ENCODE assay signal across 23 cellular contexts in the genomic region with DNA sequence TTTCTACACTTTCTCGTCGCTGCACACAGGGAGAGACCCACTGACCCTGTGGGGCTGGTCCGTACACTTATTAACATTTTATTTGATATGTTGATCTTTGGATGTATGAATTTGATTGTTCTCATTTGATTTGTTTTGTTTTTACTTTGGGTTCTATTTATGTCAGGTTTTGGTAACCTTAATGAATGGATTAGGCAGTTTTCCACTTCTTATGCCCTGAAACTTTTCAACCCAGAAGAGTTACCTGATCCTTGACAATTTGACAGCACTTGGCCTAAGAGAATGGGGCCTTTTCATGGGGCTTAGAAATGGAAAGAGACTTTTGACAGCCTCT. TPM values are rescaled to one million over a fixed set of nuclear protein-coding genes. Genes with fewer than 3 reads are reported as not detected.
A peak's percentile ranks its signal among the peaks of the same experiment; 100 is the strongest.
DNase-seq lines count a peak whose midpoint lies in the region; ATAC-seq, FAIRE-seq and TF ChIP-seq lines count a peak whose summit lies in the region.
"Had no signal": no experiment of that assay in that cellular context is flagged by ENCODE, and none has a peak within 500 bp of the region (broad histone marks: within the 10 kb centered on the region; RNA-seq: fewer than 3 reads in every experiment).

No MANE protein-coding gene starts in this region.

- no peaks in the 10 kb centered on the region for H3K36me3 Mint-ChIP-seq in neural crest cell (ENCODE audit: low read depth)
- H3K36me3 Mint-ChIP-seq: T-cell had no signal

- H2BK5ac ChIP-seq in H1 (ENCODE audit: low read depth, low read length) = no peak overlapping the region

- CTCF ChIA-PET in HEK293 (lab: Yijun Ruan, JAX) = no interaction called here
- CTCF ChIA-PET in H1 (lab: Charles Lee; ENCODE audit: partially characterized antibody) = no interaction called here

- H3K4ac ChIP-seq in H1 (replicated peaks; ENCODE audit: insufficient read length, low read depth, low read length) = no peak overlapping the region

- peaks cover 37% of the 10 kb centered on the region for H3K27me3 Mint-ChIP-seq in neural crest cell (ENCODE audit: low read depth)

- H4K5ac ChIP-seq in H1 (ENCODE audit: insufficient read length, low read depth, low read length) = no peak overlapping the region

- H3K4me3 Mint-ChIP-seq in neural crest cell = peak overlapping the region; percentile 20
- H3K4me3 Mint-ChIP-seq: T-cell had no signal

- peaks cover 7% of the 10 kb centered on the region for H3K23me2 ChIP-seq in H1 (ENCODE audit: low read depth, low read length)

- in situ Hi-C loops in Caki2 (cut with HindIII; ENCODE audit: low pct_unique_long_range_greater_than_20kb, low sequenced_read_pairs) = no loop called here

- H3K14ac ChIP-seq in H1 (ENCODE audit: insufficient read length) = no peak overlapping the region

- H4K8ac ChIP-seq in H1 (ENCODE audit: extremely low read depth, insufficient read depth, low read length) = peak overlapping the region; percentile 80; the same call in 1 of the 2 replicates

- DNase-seq in Caki2 (ENCODE audit: low read depth) = peak; percentile 50
- no peak for DNase-seq in H1 (ENCODE audit: low read depth in 1 of 2, low spot score in 2 of 2)
- DNase-seq in neural crest cell (ENCODE audit: low read depth, low spot score) = no peak
- DNase-seq in left cardiac atrium = no peak
- DNase-seq in midbrain (lab: John Stamatoyannopoulos, UW) = no peak
- DNase-seq in small intestine = no peak
- DNase-seq: C1 segment of cervical spinal cord, DMS79 treated with DMSO at 0.1 percent for 48 hours, KG1, NCI-H1417, NCI-H1930, NCI-H226, NCI-H524 treated with DMSO at 0.1 percent for 48 hours, PC-3, RPMI8226, SIG-M5, T-cell had no signal

- peaks cover 27% of the 10 kb centered on the region for H3K4me1 Mint-ChIP-seq in neural crest cell

- TF ChIP-seq CTCF in HEK293 (tag by site-specific recombination; IDR thresholded peaks at IDR 0.05) = no peak
- no peak for TF ChIP-seq CTCF in H1 (IDR thresholded peaks at IDR 0.05; ENCODE audit: control extremely low read depth in 1 of 3, insufficient read depth in 1 of 3, low read depth in 1 of 3, low read length in 3 of 3)
- TF ChIP-seq CTCF in neural crest cell (conservative IDR thresholded peaks at IDR 0.05) = no peak

- no peak overlapping the region for H3K23ac ChIP-seq in H1 (ENCODE audit: insufficient read length)

- no peak overlapping the region for H2BK120ac ChIP-seq in H1 (replicated peaks; ENCODE audit: low read depth, low read length)

- no peak for TF ChIP-seq RAD21 in H1 (IDR thresholded peaks at IDR 0.05 in 1 of 2, conservative IDR thresholded peaks at IDR 0.05 in 1 of 2; ENCODE audit: low read depth in 2 of 2, low read length in 2 of 2)

- H4K91ac ChIP-seq in H1 (replicated peaks; ENCODE audit: insufficient read length, low read length) = no peak overlapping the region

- H3K27ac ChIP-seq in HEK293 (ENCODE audit: extremely low read depth, low read depth, low read length) (no peak overlapping the region), H1 (ENCODE audit: low read depth, low read length) (no peak overlapping the region), small intestine (ENCODE audit: low read depth in 1 of 2, low read length in 1 of 2) (no peak overlapping the region)

- H3K4me1 ChIP-seq in HEK293 (ENCODE audit: control insufficient read depth, insufficient read depth, low read length) (no peaks in the 10 kb centered on the region), H1 (replicated peaks in 1 of 4; ENCODE audit: control insufficient read depth in 3 of 4, insufficient read depth in 4 of 4, low read length in 3 of 4) (peaks cover 0 to 6% (median 2%) of the 10 kb centered on the region in 4 experiments; a peak in 2 of 7 replicates), small intestine (ENCODE audit: control insufficient read depth in 2 of 2, insufficient read depth in 1 of 2, low read depth in 1 of 2, low read length in 1 of 2) (no peaks in the 10 kb centered on the region)

- H3K4me3 ChIP-seq in HEK293 (ENCODE audit: low read depth, low read length) = peak overlapping the region; percentile 23
- peak overlapping the region in 3 of 4 experiments; percentile 23 to 47 (median 30); a peak in 4 of 8 replicates for H3K4me3 ChIP-seq in H1 (ENCODE audit: extremely low read depth in 1 of 4, insufficient read depth in 2 of 4, low read depth in 3 of 4, low read length in 4 of 4)
- no peak overlapping the region for H3K4me3 ChIP-seq in small intestine (ENCODE audit: low read depth in 1 of 2, low read length in 2 of 2)

- H3K9ac ChIP-seq in H1 (replicated peaks in 1 of 4; ENCODE audit: extremely low read depth in 1 of 4, low read depth in 3 of 4, low read length in 3 of 4) = no peak overlapping the region

- no peak overlapping the region for H3K18ac ChIP-seq in H1 (ENCODE audit: extremely low read depth, low read length)

- POLR2A ChIA-PET in HEK293 (lab: Yijun Ruan, JAX) (no interaction called here), H1 (lab: Charles Lee; ENCODE audit: partially characterized antibody) (no interaction called here)

- TF ChIP-seq EP300 in H1 (IDR thresholded peaks at IDR 0.05; ENCODE audit: borderline replicate concordance in 1 of 2, low read depth in 2 of 2, low read length in 2 of 2) = no peak

- ATAC-seq in left cardiac atrium (no peak), HG03521 (IDR thresholded peaks at IDR 0.05; ENCODE audit: unreplicated experiment) (no peak)
- ATAC-seq: HepG2, SK-N-SH treated with all-trans-retinoic acid at 6 μM for 48 hours, T-cell had no signal

- H2AFZ ChIP-seq in H1 (ENCODE audit: low read length) = no peak overlapping the region

- no peak overlapping the region for H2BK15ac ChIP-seq in H1 (ENCODE audit: low read length)

- TF ChIP-seq POLR2A in H1 (IDR thresholded peaks at IDR 0.05; ENCODE audit: control extremely low read depth in 1 of 2, low read depth in 2 of 2, low read length in 2 of 2) = no peak

- no peak overlapping the region for H3K56ac ChIP-seq in H1 (replicated peaks; ENCODE audit: insufficient read length, low read depth, low read length)

- no peak overlapping the region for H2BK12ac ChIP-seq in H1 (ENCODE audit: low read depth, low read length)

- intact Hi-C loops in left cardiac atrium (cut with DNase I) = no loop called here

- H4K20me1 ChIP-seq in H1 (replicated peaks in 1 of 2; ENCODE audit: control insufficient read depth in 1 of 2, insufficient read depth in 2 of 2, low read length in 2 of 2) = no peaks in the 10 kb centered on the region

- H2BK20ac ChIP-seq in H1 (ENCODE audit: low read length) = no peak overlapping the region

- no peaks in the 10 kb centered on the region for H3K9me3 Mint-ChIP-seq in neural crest cell
- H3K9me3 Mint-ChIP-seq: T-cell had no signal

- peak overlapping the region; percentile 63 to 74; a peak in 3 of 4 replicates for H3K4me2 ChIP-seq in H1 (ENCODE audit: insufficient read depth in 1 of 2, low read depth in 2 of 2, low read length in 2 of 2)

- H3K36me3 ChIP-seq in HEK293 (ENCODE audit: control insufficient read depth in 2 of 2, insufficient read depth in 1 of 2, low read length in 2 of 2) (no peaks in the 10 kb centered on the region), H1 (ENCODE audit: control insufficient read depth in 2 of 4, insufficient read depth in 4 of 4, low read length in 3 of 4) (no peaks in the 10 kb centered on the region), small intestine (ENCODE audit: control insufficient read depth in 2 of 2, insufficient read depth in 2 of 2, low read length in 2 of 2) (no peaks in the 10 kb centered on the region)

- WGBS in H1 (ENCODE audit: extremely low coverage in 1 of 2, insufficient coverage in 1 of 2, insufficient read length in 1 of 2, insufficient replicate concordance in 2 of 2, low coverage in 1 of 2, low lambda C conversion rate in 2 of 2, missing lambda C conversion rate in 1 of 2), 2 experiments = 36% methylated on average over 3 of the region's 3 CpGs; no CpG with 5 or more reads in 1 of the 2 experiments
- 27 to 49% (median 37%) methylated on average over 3 of the region's 3 CpGs for WGBS in small intestine, 3 donors

- H3K27me3 ChIP-seq in H1 (replicated peaks in 1 of 4; ENCODE audit: control insufficient read depth in 3 of 4, extremely low read depth in 1 of 4, insufficient read depth in 3 of 4, low read length in 3 of 4) (peaks cover 0 to 2% (median 0%) of the 10 kb centered on the region in 4 experiments; a peak in 2 of 7 replicates), small intestine (ENCODE audit: control insufficient read depth in 2 of 2, insufficient read depth in 2 of 2, low read length in 2 of 2) (peaks cover 0 to 10% of the 10 kb centered on the region in 2 donors)

- no peaks in the 10 kb centered on the region for H3K79me2 ChIP-seq in H1 (ENCODE audit: control insufficient read depth in 1 of 2, insufficient read depth in 2 of 2, low read length in 2 of 2)

- no peaks in the 10 kb centered on the region for H3K79me1 ChIP-seq in H1 (ENCODE audit: low read depth, low read length)

- H3K27ac Mint-ChIP-seq in neural crest cell (ENCODE audit: unreplicated experiment) = no peak overlapping the region
- H3K27ac Mint-ChIP-seq: T-cell had no signal

- no peak overlapping the region for H2AK5ac ChIP-seq in H1 (ENCODE audit: low read depth, low read length)

- no peaks in the 10 kb centered on the region for H3K9me3 ChIP-seq in HEK293 (ENCODE audit: control insufficient read depth, insufficient read depth, low read depth, low read length)
- H3K9me3 ChIP-seq in H1 (ENCODE audit: insufficient read depth in 2 of 2, low read depth in 1 of 2, low read length in 1 of 2) = no peaks in the 10 kb centered on the region
- H3K9me3 ChIP-seq in small intestine (ENCODE audit: control insufficient read depth, low read depth) = no peaks in the 10 kb centered on the region

- FAIRE-seq in H1 (lab: Jason Lieb, UNC) = no peak
- FAIRE-seq in small intestine (lab: Jason Lieb, UNC) = no peak
- FAIRE-seq: HepG2 had no signal

RNA-seq across cellular contexts. Expression of a gene that starts 23.6 kb away (rescaled TPM):
- total RNA-seq in Caki2 (2014; rRNA removed; shearing (Covaris generic); ENCODE audit: low replicate concordance) = not detected in 2 replicates
- total RNA-seq in H1 (2021; fragmentation: NEBNext Ultra II Directional; extraction: Animal tissue kit (Norgen Biotek cat#: 25700)) = not detected in 2 replicates
- not detected in 2 replicates for polyA plus RNA-seq in H1 (2011; rRNA removed)
- 0.06 TPM for polyA plus RNA-seq in H1 (2011; cell fraction: cytosol; rRNA removed)
- polyA plus RNA-seq in H1 (2011; cell fraction: nucleus; rRNA removed) = not detected
- polyA plus RNA-seq in H1 (2012, experiment 1 of 2) = not detected in 4 replicates
- polyA plus RNA-seq in H1 (2012, experiment 2 of 2) = not detected
- not detected for polyA plus RNA-seq in H1 (2013, experiment 1 of 2)
- not detected for polyA plus RNA-seq in H1 (2013, experiment 2 of 2)
- polyA minus RNA-seq in H1 (2011; rRNA and poly(A)+ RNA removed) = not detected in 2 replicates
- polyA minus RNA-seq in H1 (2011; cell fraction: cytosol; rRNA and poly(A)+ RNA removed) = not detected
- polyA minus RNA-seq in H1 (2011; cell fraction: nucleus; rRNA and poly(A)+ RNA removed) = not detected
- not detected in 2 replicates for total RNA-seq in neural crest cell
- total RNA-seq in left cardiac atrium = not detected
- not detected for polyA plus RNA-seq in small intestine
- total RNA-seq: A673, H4, HepG2, PC-3, T-cell had no signal
- polyA plus RNA-seq: HepG2 had no signal

RNA-seq across cellular contexts. Expression of a gene that starts 33.7 kb away (rescaled TPM):
- total RNA-seq in Caki2 (2014; rRNA removed; shearing (Covaris generic); ENCODE audit: low replicate concordance) = not detected in 2 replicates
- not detected in 2 replicates for total RNA-seq in H1 (2021; fragmentation: NEBNext Ultra II Directional; extraction: Animal tissue kit (Norgen Biotek cat#: 25700))
- polyA plus RNA-seq in H1 (2011; rRNA removed) = 0.08 TPM in 1 of 2 replicates, not detected in the other
- polyA plus RNA-seq in H1 (2011; cell fraction: cytosol; rRNA removed) = not detected
- polyA plus RNA-seq in H1 (2011; cell fraction: nucleus; rRNA removed) = 0.07 TPM
- polyA plus RNA-seq in H1 (2012, experiment 1 of 2) = not detected in 4 replicates
- not detected for polyA plus RNA-seq in H1 (2012, experiment 2 of 2)
- 0.02 TPM for polyA plus RNA-seq in H1 (2013, experiment 1 of 2)
- 0.04 TPM for polyA plus RNA-seq in H1 (2013, experiment 2 of 2)
- not detected in 2 replicates for polyA minus RNA-seq in H1 (2011; rRNA and poly(A)+ RNA removed)
- polyA minus RNA-seq in H1 (2011; cell fraction: cytosol; rRNA and poly(A)+ RNA removed) = not detected
- not detected for polyA minus RNA-seq in H1 (2011; cell fraction: nucleus; rRNA and poly(A)+ RNA removed)
- not detected in 2 replicates for total RNA-seq in neural crest cell
- total RNA-seq in left cardiac atrium = not detected
- polyA plus RNA-seq in small intestine = not detected
- total RNA-seq: A673, H4, HepG2, PC-3, T-cell had no signal
- polyA plus RNA-seq: HepG2 had no signal

RNA-seq across cellular contexts. Expression of a gene that starts 48.7 kb away (rescaled TPM):
- total RNA-seq in Caki2 (2014; rRNA removed; shearing (Covaris generic); ENCODE audit: low replicate concordance) = 1.2 and 13.7 TPM in 2 replicates
- total RNA-seq in H1 (2021; fragmentation: NEBNext Ultra II Directional; extraction: Animal tissue kit (Norgen Biotek cat#: 25700)) = 4.2 and 5.3 TPM in 2 replicates
- polyA plus RNA-seq in H1 (2011; rRNA removed) = 0.61 and 0.74 TPM in 2 replicates
- polyA plus RNA-seq in H1 (2011; cell fraction: cytosol; rRNA removed) = 2.3 TPM
- polyA plus RNA-seq in H1 (2011; cell fraction: nucleus; rRNA removed) = 3.8 TPM
- polyA plus RNA-seq in H1 (2012, experiment 1 of 2) = 2.7 to 3.8 TPM (median 3.2 TPM) in 4 replicates
- 0.17 TPM for polyA plus RNA-seq in H1 (2012, experiment 2 of 2)
- polyA plus RNA-seq in H1 (2013, experiment 1 of 2) = 1.8 TPM
- polyA plus RNA-seq in H1 (2013, experiment 2 of 2) = 1.1 TPM
- polyA minus RNA-seq in H1 (2011; rRNA and poly(A)+ RNA removed) = 11.3 and 11.8 TPM in 2 replicates
- 5.5 TPM for polyA minus RNA-seq in H1 (2011; cell fraction: cytosol; rRNA and poly(A)+ RNA removed)
- polyA minus RNA-seq in H1 (2011; cell fraction: nucleus; rRNA and poly(A)+ RNA removed) = 9.7 TPM
- 11.8 and 12.5 TPM in 2 replicates for total RNA-seq in neural crest cell
- 1 to 10 TPM; 1.1 to 1.2 TPM for total RNA-seq in left cardiac atrium
- polyA plus RNA-seq in small intestine = under 1 TPM in 1 of 3 donors, not detected in 2; 0.91 TPM

Comparison
In these comparisons a context has a peak if more than half of its experiments do, and no peak if none do; other contexts are left out.
1. H3K4me3 ChIP-seq: peak in HEK293 (single experiment) and H1 (3 of 4); none in small intestine (0 of 2).